Comparison of ENCODE assay signal across 10 cellular contexts in the genomic region with DNA sequence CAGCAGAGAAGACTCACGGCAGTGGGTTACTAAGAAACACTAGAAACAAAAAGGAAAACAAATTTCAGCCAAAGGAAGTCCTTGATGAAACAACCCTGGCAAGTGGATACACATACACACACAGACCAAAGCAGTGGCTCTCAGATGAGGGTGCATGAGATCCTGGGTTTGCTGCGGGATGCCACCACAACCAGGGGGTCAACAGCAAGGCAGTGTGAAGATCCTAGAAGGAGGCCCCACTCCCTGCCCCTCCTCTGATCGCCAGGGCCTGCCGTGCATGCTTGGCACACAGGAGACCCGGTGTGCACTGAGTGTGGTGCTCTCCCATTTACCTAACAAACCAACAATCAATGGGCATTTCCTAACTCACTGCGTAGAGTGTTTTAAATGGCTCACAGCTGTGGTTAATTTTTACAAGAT.
DNase-seq lines count a peak whose midpoint lies in the region; ATAC-seq and TF ChIP-seq lines count a peak whose summit lies in the region.
"Had no signal": no experiment of that assay in that cellular context is flagged by ENCODE, and none has a peak within 500 bp of the region (broad histone marks: within the 10 kb centered on the region; RNA-seq: fewer than 3 reads in every experiment).

No MANE protein-coding gene starts in this region.

- ATAC-seq in IMR-90 (ENCODE audit: low read depth) = no peak
- ATAC-seq in left cardiac atrium = peak; percentile 76 to 78
- no peak for ATAC-seq in HG02840 (IDR thresholded peaks at IDR 0.05; ENCODE audit: low FRiP score, unreplicated experiment)
- ATAC-seq: Panc1 had no signal

- no peak for TF ChIP-seq CTCF in IMR-90 (conservative IDR thresholded peaks at IDR 0.05; ENCODE audit: low read depth, low read length)

- no peak for TF ChIP-seq POLR2A in IMR-90 (IDR thresholded peaks at IDR 0.05; ENCODE audit: low read depth, low read length)

- peaks cover 26 to 68% of the 10 kb centered on the region in 2 experiments for H3K79me1 ChIP-seq in IMR-90 (ENCODE audit: low read depth in 1 of 2, low read length in 2 of 2)

- H4K5ac ChIP-seq in IMR-90 (ENCODE audit: low read depth, low read length) = no peak overlapping the region

- H3K9me3 ChIP-seq in IMR-90 (ENCODE audit: control insufficient read depth, insufficient read depth, low read length) (no peaks in the 10 kb centered on the region), adipocyte (ENCODE audit: control insufficient read depth, low read length) (no peaks in the 10 kb centered on the region)

- in situ Hi-C loops in IMR-90 (cut with MboI; ENCODE audit: low sequenced_read_pairs) = no loop called here

- no peak overlapping the region for H2BK5ac ChIP-seq in IMR-90 (ENCODE audit: low read depth, low read length, poor library complexity, severe bottlenecking)

- intact Hi-C loops in IMR-90 (cut with micrococcal nuclease) = no loop called here
- intact Hi-C loops in left cardiac atrium (cut with DNase I) = loop anchor here in 1 of 2 donors (10.0 kb wide), 1 partner anchor 49 kb away; no protein-coding TSS in a partner anchor

- H3K4ac ChIP-seq in IMR-90 (ENCODE audit: low read depth, low read length) = no peak overlapping the region

- H3K36me3 ChIP-seq in IMR-90 (ENCODE audit: control insufficient read depth, insufficient read depth, low read length) = peaks cover 9% of the 10 kb centered on the region
- H3K36me3 ChIP-seq in adipocyte (ENCODE audit: control insufficient read depth, insufficient read depth, low read length, severe bottlenecking) = peaks cover 55% of the 10 kb centered on the region

- no TSS peak for BruUV-seq in IMR-90 (replicated peaks; lab: Mats Ljungman, UMichigan)

- H3K18ac ChIP-seq in IMR-90 (ENCODE audit: low read depth, low read length) = no peak overlapping the region

- H2BK120ac ChIP-seq in IMR-90 (ENCODE audit: low read depth, low read length) = no peak overlapping the region

- no peak for TF ChIP-seq RAD21 in IMR-90 (IDR thresholded peaks at IDR 0.05; ENCODE audit: low read length)

- no peak overlapping the region for H2AFZ ChIP-seq in IMR-90 (replicated peaks; ENCODE audit: low read length, poor library complexity)

- H3K4me3 ChIP-seq in IMR-90 (ENCODE audit: insufficient read depth, low read depth, low read length) = no peak overlapping the region
- peak overlapping the region; percentile 19 for H3K4me3 ChIP-seq in adipocyte (ENCODE audit: low read length)
- no peak overlapping the region for H3K4me3 ChIP-seq in skin epidermis

- peaks cover 17% of the 10 kb centered on the region for H3K9me1 ChIP-seq in IMR-90 (ENCODE audit: insufficient read depth, low read length)

- no peak overlapping the region for H3K23ac ChIP-seq in IMR-90 (ENCODE audit: low read depth, low read length)

- no peak overlapping the region for H3K27ac ChIP-seq in IMR-90 (ENCODE audit: insufficient read depth, low read length)
- H3K27ac ChIP-seq in skin epidermis = peak overlapping the region in 13 of 21 experiments; percentile 9 to 71 (median 40)

- H3K14ac ChIP-seq in IMR-90 (replicated peaks; ENCODE audit: low read depth, low read length) = peak overlapping the region; percentile 40; the same call in 1 of the 2 replicates

- no peak overlapping the region for H3K56ac ChIP-seq in IMR-90 (ENCODE audit: extremely low read depth, insufficient read depth, low read length)

- no peak overlapping the region for H2AK9ac ChIP-seq in IMR-90 (replicated peaks; ENCODE audit: low read depth, low read length, poor library complexity)

- POLR2A ChIA-PET in IMR-90 (lab: Charles Lee; ENCODE audit: unreplicated experiment) = no interaction called here

- dilution Hi-C loops in IMR-90 (cut with HindIII; ENCODE audit: low sequenced_read_pairs, unreplicated experiment) = no loop called here

- H4K91ac ChIP-seq in IMR-90 (ENCODE audit: insufficient read depth, low read depth, low read length) = peak overlapping the region; percentile 28; the same call in 1 of the 2 replicates

- H2BK15ac ChIP-seq in IMR-90 (ENCODE audit: low read depth, low read length) = no peak overlapping the region

- H4K20me1 ChIP-seq in IMR-90 (ENCODE audit: insufficient read depth, low read length) = peaks cover 22% of the 10 kb centered on the region

- no CpG with 5 or more reads among the region's 6 CpGs for WGBS in IMR-90 (ENCODE audit: extremely low coverage in 2 of 2, insufficient read length in 1 of 2), 2 experiments

- H2AK5ac ChIP-seq in IMR-90 (ENCODE audit: low read depth, low read length) = no peak overlapping the region; the same call in 1 of the 2 replicates

- DNase-seq in IMR-90 = no peak
- no peak for DNase-seq in adipocyte (ENCODE audit: low read depth)
- DNase-seq in left cardiac atrium = no peak
- no peak for DNase-seq in mesenteric fat pad (ENCODE audit: low spot score)
- no peak for DNase-seq in NCI-H2227 treated with DMSO at 0.1 percent for 48 hours (lab: John Stamatoyannopoulos, UW)
- no peak for DNase-seq in NCI-H187 (lab: John Stamatoyannopoulos, UW)
- DNase-seq: NCI-H1694 treated with DMSO at 0.1 percent for 48 hours had no signal

- CTCF ChIA-PET in IMR-90 (lab: Yijun Ruan, JAX) = no interaction called here

- H3K27me3 ChIP-seq in IMR-90 (ENCODE audit: control insufficient read depth, insufficient read depth, low read length) (no peaks in the 10 kb centered on the region), adipocyte (replicated peaks; ENCODE audit: control insufficient read depth, insufficient read depth, low read length) (no peaks in the 10 kb centered on the region)

- no peak overlapping the region for H4K8ac ChIP-seq in IMR-90 (ENCODE audit: low read depth in 2 of 2, low read length in 2 of 2)

- peaks cover 6% of the 10 kb centered on the region for H3K4me1 ChIP-seq in IMR-90 (ENCODE audit: control insufficient read depth, insufficient read depth, low read length)
- peaks cover 38% of the 10 kb centered on the region for H3K4me1 ChIP-seq in adipocyte (ENCODE audit: control insufficient read depth, insufficient read depth, low read length)

- H3K4me2 ChIP-seq in IMR-90 (ENCODE audit: low read depth, low read length) = no peak overlapping the region

- no peak overlapping the region for H2BK20ac ChIP-seq in IMR-90 (ENCODE audit: low read depth, low read length)

- no peak overlapping the region for H3K9ac ChIP-seq in IMR-90 (ENCODE audit: low read depth, low read length)
- H3K9ac ChIP-seq in adipocyte (ENCODE audit: low read length) = no peak overlapping the region

TF ChIP-seq in IMR-90, 13 proteins besides CTCF, POLR2A, EP300 and RAD21:
- TF ChIP-seq MXI1 (IDR thresholded peaks at IDR 0.05; ENCODE audit: borderline replicate concordance, low read depth, low read length) (no peak), RCOR1 (IDR thresholded peaks at IDR 0.05; ENCODE audit: insufficient replicate concordance, low read length) (no peak), CHD1 (IDR thresholded peaks at IDR 0.05; ENCODE audit: low read depth, low read length) (no peak), MAFK (IDR thresholded peaks at IDR 0.05; ENCODE audit: low read depth, low read length) (no peak), CEBPB (IDR thresholded peaks at IDR 0.05; ENCODE audit: low read depth, low read length) (no peak), MAZ (IDR thresholded peaks at IDR 0.05; ENCODE audit: borderline replicate concordance, low read depth, low read length) (no peak), RFX5 (IDR thresholded peaks at IDR 0.05; ENCODE audit: low read depth, low read length) (no peak), NFE2L2 (IDR thresholded peaks at IDR 0.05; ENCODE audit: low read depth, low read length) (no peak), SMC3 (IDR thresholded peaks at IDR 0.05; ENCODE audit: low read depth, low read length) (no peak), FOS (IDR thresholded peaks at IDR 0.05; ENCODE audit: low read depth, low read length) (no peak), BHLHE40 (IDR thresholded peaks at IDR 0.05; ENCODE audit: low read depth, low read length) (no peak)
- TF ChIP-seq, protein P1, sequence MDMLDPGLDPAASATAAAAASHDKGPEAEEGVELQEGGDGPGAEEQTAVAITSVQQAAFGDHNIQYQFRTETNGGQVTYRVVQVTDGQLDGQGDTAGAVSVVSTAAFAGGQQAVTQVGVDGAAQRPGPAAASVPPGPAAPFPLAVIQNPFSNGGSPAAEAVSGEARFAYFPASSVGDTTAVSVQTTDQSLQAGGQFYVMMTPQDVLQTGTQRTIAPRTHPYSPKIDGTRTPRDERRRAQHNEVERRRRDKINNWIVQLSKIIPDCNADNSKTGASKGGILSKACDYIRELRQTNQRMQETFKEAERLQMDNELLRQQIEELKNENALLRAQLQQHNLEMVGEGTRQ (IDR thresholded peaks at IDR 0.05; ENCODE audit: low read depth, low read length) = no peak
- TF ChIP-seq, protein P2, sequence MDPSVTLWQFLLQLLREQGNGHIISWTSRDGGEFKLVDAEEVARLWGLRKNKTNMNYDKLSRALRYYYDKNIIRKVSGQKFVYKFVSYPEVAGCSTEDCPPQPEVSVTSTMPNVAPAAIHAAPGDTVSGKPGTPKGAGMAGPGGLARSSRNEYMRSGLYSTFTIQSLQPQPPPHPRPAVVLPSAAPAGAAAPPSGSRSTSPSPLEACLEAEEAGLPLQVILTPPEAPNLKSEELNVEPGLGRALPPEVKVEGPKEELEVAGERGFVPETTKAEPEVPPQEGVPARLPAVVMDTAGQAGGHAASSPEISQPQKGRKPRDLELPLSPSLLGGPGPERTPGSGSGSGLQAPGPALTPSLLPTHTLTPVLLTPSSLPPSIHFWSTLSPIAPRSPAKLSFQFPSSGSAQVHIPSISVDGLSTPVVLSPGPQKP (IDR thresholded peaks at IDR 0.05; ENCODE audit: borderline replicate concordance, low read depth, low read length) = no peak

Comparison
In these comparisons a context has a peak if more than half of its experiments do, and no peak if none do; other contexts are left out.
1. ATAC-seq: peak in left cardiac atrium (2 of 2); none in IMR-90 (single experiment) and HG02840 (single experiment).